ENCODE assay signal across 11 cellular contexts in the genomic region with DNA sequence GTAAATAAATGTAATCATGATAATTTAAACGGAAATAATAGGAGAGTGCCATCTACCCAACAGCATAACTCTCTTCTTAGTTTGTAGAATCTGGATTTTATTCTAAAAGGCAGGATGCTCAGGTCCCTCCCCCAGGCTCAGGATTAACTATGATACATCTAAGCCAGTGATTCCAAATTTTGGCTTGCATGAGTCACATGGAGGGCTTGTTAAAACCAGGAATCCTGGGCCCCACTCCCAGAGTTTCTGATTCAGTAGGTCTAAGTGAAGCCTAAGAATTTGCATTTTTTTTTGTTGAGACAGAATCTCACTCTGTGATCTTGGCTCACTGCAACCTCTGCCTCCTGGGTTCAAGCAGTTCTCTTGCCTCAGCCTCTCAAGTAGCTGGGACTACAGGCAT.
DNase-seq lines count a peak whose midpoint lies in the region; ATAC-seq and TF ChIP-seq lines count a peak whose summit lies in the region.
"Had no signal": no experiment of that assay in that cellular context is flagged by ENCODE, and none has a peak within 500 bp of the region (broad histone marks: within the 10 kb centered on the region; RNA-seq: fewer than 3 reads in every experiment).

No MANE protein-coding gene starts in this region.

- TF ChIP-seq EP300 in neural cell (conservative IDR thresholded peaks at IDR 0.05; ENCODE audit: poor library complexity, severe bottlenecking) = no peak

- peak overlapping the region; percentile 86 for H3K4me2 ChIP-seq in Loucy (ENCODE audit: low read depth, low read length, poor library complexity, severe bottlenecking)
- no peak overlapping the region for H3K4me2 ChIP-seq in neural cell (ENCODE audit: low read length)

- TF ChIP-seq RAD21 in neural cell (conservative IDR thresholded peaks at IDR 0.05) = no peak

- peaks cover 43% of the 10 kb centered on the region for H3K4me1 ChIP-seq in Loucy (ENCODE audit: insufficient read depth, low read length, poor library complexity, severe bottlenecking)

- H2AFZ ChIP-seq in Loucy (ENCODE audit: low read length) (no peak overlapping the region), neural cell (ENCODE audit: low read depth, low read length) (no peak overlapping the region)

- H3K4me3 ChIP-seq in AG04450 (ENCODE audit: low read depth, low read length) (no peak overlapping the region), Loucy (ENCODE audit: low read length, poor library complexity, severe bottlenecking) (peak overlapping the region; percentile 64), neural cell (ENCODE audit: low read length) (no peak overlapping the region)

- H3K79me2 ChIP-seq in Loucy (ENCODE audit: insufficient read depth, low read length) (no peaks in the 10 kb centered on the region; the same call in 1 of the 2 replicates), neural cell (replicated peaks; ENCODE audit: insufficient read depth, low read length) (no peaks in the 10 kb centered on the region)

- CTCF ChIA-PET in AG04450 (lab: Charles Lee) = interaction anchor here (1.9 to 3.4 kb wide), 2 partner anchors 17 to 83 kb away, joined by 19 to 27 read pairs; no protein-coding TSS in a partner anchor

- H4K20me1 ChIP-seq in Loucy (ENCODE audit: insufficient read depth, low read length, poor library complexity, severe bottlenecking) = no peaks in the 10 kb centered on the region
- H4K20me1 ChIP-seq in neural cell (ENCODE audit: insufficient read depth) = no peaks in the 10 kb centered on the region

- H3K9me2 ChIP-seq in Loucy (replicated peaks; ENCODE audit: low read depth, low read length) = no peaks in the 10 kb centered on the region
- H3K9me2 ChIP-seq in neural cell (ENCODE audit: insufficient read depth, low read length) = no peaks in the 10 kb centered on the region

- H3F3A ChIP-seq in Loucy (ENCODE audit: low read depth) = peaks cover 9% of the 10 kb centered on the region
- H3F3A ChIP-seq in neural cell (ENCODE audit: insufficient read depth, low read length, poor library complexity, severe bottlenecking) = no peaks in the 10 kb centered on the region

- H3K27ac ChIP-seq in AG04450 (ENCODE audit: low read depth, low read length) (peak overlapping the region; percentile 31), neural cell (ENCODE audit: low read length) (peak overlapping the region; percentile 86)

- TF ChIP-seq CTCF in AG04450 (IDR thresholded peaks at IDR 0.05; ENCODE audit: low read depth, low read length) = no peak
- no peak for TF ChIP-seq CTCF in Loucy (conservative IDR thresholded peaks at IDR 0.05; ENCODE audit: low read length)
- TF ChIP-seq CTCF in neural cell (IDR thresholded peaks at IDR 0.05; ENCODE audit: poor library complexity, severe bottlenecking) = no peak

- H3K9me3 ChIP-seq in AG04450 (ENCODE audit: control insufficient read depth, insufficient read depth, low read length) (no peaks in the 10 kb centered on the region), Loucy (ENCODE audit: insufficient read depth, low read depth, low read length) (no peaks in the 10 kb centered on the region), neural cell (ENCODE audit: low read length) (no peaks in the 10 kb centered on the region)

- DNase-seq in AG04450 (ENCODE audit: low read depth, low spot score) (no peak), dedifferentiated amniotic fluid mesenchymal stem cell (ENCODE audit: extremely low spot score) (peak; percentile 62), foreskin melanocyte (no peak), Kasumi-1 (lab: John Stamatoyannopoulos, UW) (no peak)
- DNase-seq: activated CD4-positive, alpha-beta T cell treated with anti-CD3 and anti-CD28 coated beads for 48 hours; cortex of kidney; stimulated activated CD4-positive, alpha-beta T cell treated with anti-CD3 and anti-CD28 coated beads, Interleukin-12 subunit alpha, Interleukin-12 subunit beta, amount 100 ng/mL, for 4 hours had no signal

- POLR2A ChIA-PET in AG04450 (lab: Yijun Ruan, JAX) = interaction anchor here (0.8 to 3.3 kb wide), 3 partner anchors 16 to 24 kb away, joined by 3 to 27 read pairs (median 3); no protein-coding TSS in a partner anchor

- H3K9ac ChIP-seq in Loucy (ENCODE audit: low read depth, low read length, poor library complexity, severe bottlenecking) (peak overlapping the region; percentile 63), neural cell (ENCODE audit: low read length) (no peak overlapping the region)

- ATAC-seq in GM21619 (IDR thresholded peaks at IDR 0.05; ENCODE audit: unreplicated experiment) = no peak
- ATAC-seq in HG03571 (IDR thresholded peaks at IDR 0.05; ENCODE audit: unreplicated experiment) = no peak

- H3K36me3 ChIP-seq in Loucy (ENCODE audit: insufficient read depth, low read length) (no peaks in the 10 kb centered on the region), neural cell (ENCODE audit: insufficient read depth, low read length) (no peaks in the 10 kb centered on the region)

- H3K27me3 ChIP-seq in AG04450 (ENCODE audit: control insufficient read depth, insufficient read depth, low read length) = no peaks in the 10 kb centered on the region
- no peaks in the 10 kb centered on the region for H3K27me3 ChIP-seq in Loucy (ENCODE audit: insufficient read depth, low read length, poor library complexity, severe bottlenecking)
- no peaks in the 10 kb centered on the region for H3K27me3 ChIP-seq in neural cell (ENCODE audit: insufficient read depth, low read depth, low read length)

TF ChIP-seq in neural cell, 6 proteins besides CTCF, POLR2A, EP300 and RAD21:
- TF ChIP-seq SMC3 (conservative IDR thresholded peaks at IDR 0.05; ENCODE audit: poor library complexity) (no peak), POLR2AphosphoS5 (IDR thresholded peaks at IDR 0.05) (no peak), MXI1 (conservative IDR thresholded peaks at IDR 0.05; ENCODE audit: poor library complexity, severe bottlenecking) (no peak), TAF1 (IDR thresholded peaks at IDR 0.05; ENCODE audit: low read depth) (no peak), EZH2 (IDR thresholded peaks at IDR 0.05; ENCODE audit: borderline replicate concordance, insufficient read depth, low read length, poor library complexity, severe bottlenecking) (no peak)
- TF ChIP-seq, protein P1, sequence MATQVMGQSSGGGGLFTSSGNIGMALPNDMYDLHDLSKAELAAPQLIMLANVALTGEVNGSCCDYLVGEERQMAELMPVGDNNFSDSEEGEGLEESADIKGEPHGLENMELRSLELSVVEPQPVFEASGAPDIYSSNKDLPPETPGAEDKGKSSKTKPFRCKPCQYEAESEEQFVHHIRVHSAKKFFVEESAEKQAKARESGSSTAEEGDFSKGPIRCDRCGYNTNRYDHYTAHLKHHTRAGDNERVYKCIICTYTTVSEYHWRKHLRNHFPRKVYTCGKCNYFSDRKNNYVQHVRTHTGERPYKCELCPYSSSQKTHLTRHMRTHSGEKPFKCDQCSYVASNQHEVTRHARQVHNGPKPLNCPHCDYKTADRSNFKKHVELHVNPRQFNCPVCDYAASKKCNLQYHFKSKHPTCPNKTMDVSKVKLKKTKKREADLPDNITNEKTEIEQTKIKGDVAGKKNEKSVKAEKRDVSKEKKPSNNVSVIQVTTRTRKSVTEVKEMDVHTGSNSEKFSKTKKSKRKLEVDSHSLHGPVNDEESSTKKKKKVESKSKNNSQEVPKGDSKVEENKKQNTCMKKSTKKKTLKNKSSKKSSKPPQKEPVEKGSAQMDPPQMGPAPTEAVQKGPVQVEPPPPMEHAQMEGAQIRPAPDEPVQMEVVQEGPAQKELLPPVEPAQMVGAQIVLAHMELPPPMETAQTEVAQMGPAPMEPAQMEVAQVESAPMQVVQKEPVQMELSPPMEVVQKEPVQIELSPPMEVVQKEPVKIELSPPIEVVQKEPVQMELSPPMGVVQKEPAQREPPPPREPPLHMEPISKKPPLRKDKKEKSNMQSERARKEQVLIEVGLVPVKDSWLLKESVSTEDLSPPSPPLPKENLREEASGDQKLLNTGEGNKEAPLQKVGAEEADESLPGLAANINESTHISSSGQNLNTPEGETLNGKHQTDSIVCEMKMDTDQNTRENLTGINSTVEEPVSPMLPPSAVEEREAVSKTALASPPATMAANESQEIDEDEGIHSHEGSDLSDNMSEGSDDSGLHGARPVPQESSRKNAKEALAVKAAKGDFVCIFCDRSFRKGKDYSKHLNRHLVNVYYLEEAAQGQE (IDR thresholded peaks at IDR 0.05; ENCODE audit: borderline replicate concordance) = no peak
